ENCODE assay signal across 8 cellular contexts in genomic region chr11:7513210-7514098, GRCh38. TPM values are rescaled to one million over a fixed set of nuclear protein-coding genes. Genes with fewer than 3 reads are reported as not detected.
DNase-seq lines count a peak whose midpoint lies in the region; ATAC-seq lines count a peak whose summit lies in the region.

Gene PPFIBP2 (plus strand): TSS chr11:7513999. CDS start chr11:7549476, 35,477 bp downstream.

- peak within 1 kb of the TSS; percentile 38 for H3K27ac ChIP-seq in ectodermal cell (ENCODE audit: insufficient read depth, low read depth, low read length, poor library complexity, severe bottlenecking)

- CTCF ChIA-PET in activated CD4-positive, alpha-beta memory T cell treated with anti-CD3 and anti-CD28 coated beads, Interleukin-2, amount 10 ng/mL, durations not matched to agents 7 days and 5 days (lab: Charles Lee), result interaction anchor here (0.6 to 4.2 kb wide), 35 partner anchors 11 to 415 kb away, joined by 3 to 46 read pairs (median 4); no protein-coding TSS in a partner anchor

- peaks cover 23% of the 10 kb centered on the region for H3K27me3 Mint-ChIP-seq in activated CD4-positive, alpha-beta memory T cell treated with anti-CD3 and anti-CD28 coated beads, Interleukin-2, amount 10 ng/mL, durations not matched to agents 7 days and 5 days

- peak within 1 kb of the TSS; percentile 89 for H3K4me3 Mint-ChIP-seq in activated CD4-positive, alpha-beta memory T cell treated with anti-CD3 and anti-CD28 coated beads, Interleukin-2, amount 10 ng/mL, durations not matched to agents 7 days and 5 days

- POLR2A ChIA-PET in activated CD4-positive, alpha-beta memory T cell treated with anti-CD3 and anti-CD28 coated beads, Interleukin-2, amount 10 ng/mL, durations not matched to agents 7 days and 5 days (lab: Charles Lee), result interaction anchor here (0.7 to 1.5 kb wide), 8 partner anchors 12 to 178 kb away, joined by 3 to 6 read pairs (median 3); no protein-coding TSS in a partner anchor

- H3K9me3 Mint-ChIP-seq in activated CD4-positive, alpha-beta memory T cell treated with anti-CD3 and anti-CD28 coated beads, Interleukin-2, amount 10 ng/mL, durations not matched to agents 7 days and 5 days, result no peaks in the 10 kb centered on the region

- peak; percentile 95 for DNase-seq in AG08395 (ENCODE audit: low spot score)
- DNase-seq in NCI-H510A (lab: John Stamatoyannopoulos, UW), result peak; percentile 45
- peak; percentile 86 for DNase-seq in activated CD4-positive, alpha-beta memory T cell treated with anti-CD3 and anti-CD28 coated beads, Interleukin-2, amount 10 ng/mL, durations not matched to agents 7 days and 5 days
- peak; percentile 65 to 69 for DNase-seq in lung microvascular endothelial cell (ENCODE audit: low read depth in 2 of 2)
- DNase-seq in stimulated activated CD4-positive, alpha-beta T cell treated with anti-CD3 and anti-CD28 coated beads, TNF-alpha, amount 100 ng/mL, for 4 hours (ENCODE audit: low read depth in 3 of 3), result peak; percentile 65 to 80 (median 75)

- peak within 1 kb of the TSS; percentile 84 for H3K4me3 ChIP-seq in ectodermal cell (ENCODE audit: insufficient read depth, low read depth, low read length)

- peaks cover 34% of the 10 kb centered on the region for H3K4me1 Mint-ChIP-seq in activated CD4-positive, alpha-beta memory T cell treated with anti-CD3 and anti-CD28 coated beads, Interleukin-2, amount 10 ng/mL, durations not matched to agents 7 days and 5 days

- no peaks in the 10 kb centered on the region for H3K36me3 ChIP-seq in ectodermal cell (ENCODE audit: control insufficient read depth, insufficient read depth, low read length)

- H3K27me3 ChIP-seq in ectodermal cell (ENCODE audit: control insufficient read depth, insufficient read depth, low read length, poor library complexity, severe bottlenecking), result peaks cover 24% of the 10 kb centered on the region

- H3K9me3 ChIP-seq in ectodermal cell (ENCODE audit: control insufficient read depth, low read length), result no peaks in the 10 kb centered on the region

- ATAC-seq in GM18858 (IDR thresholded peaks at IDR 0.05; ENCODE audit: unreplicated experiment) (peak; percentile 35), HG03064 (IDR thresholded peaks at IDR 0.05; ENCODE audit: low read depth, unreplicated experiment) (peak; percentile 60)

- peaks cover 5% of the 10 kb centered on the region for H3K4me1 ChIP-seq in ectodermal cell (ENCODE audit: control insufficient read depth, insufficient read depth, low read length)

- 1% methylated on average over 80 of the region's 80 CpGs for WGBS in ectodermal cell, 2 experiments

- peak within 1 kb of the TSS; percentile 87 for H3K27ac Mint-ChIP-seq in activated CD4-positive, alpha-beta memory T cell treated with anti-CD3 and anti-CD28 coated beads, Interleukin-2, amount 10 ng/mL, durations not matched to agents 7 days and 5 days

- peaks cover 4% of the 10 kb centered on the region for H3K36me3 Mint-ChIP-seq in activated CD4-positive, alpha-beta memory T cell treated with anti-CD3 and anti-CD28 coated beads, Interleukin-2, amount 10 ng/mL, durations not matched to agents 7 days and 5 days (ENCODE audit: low read depth)

RNA-seq across cellular contexts. Expression of gene PPFIBP2, which starts in this region (rescaled TPM):
- 10 to 100 TPM; 21.9 to 24.7 TPM for total RNA-seq in activated CD4-positive, alpha-beta memory T cell treated with anti-CD3 and anti-CD28 coated beads, Interleukin-2, amount 10 ng/mL, durations not matched to agents 7 days and 5 days
- polyA plus RNA-seq in ectodermal cell (2013, experiment 1 of 4), result 7.6 TPM
- polyA plus RNA-seq in ectodermal cell (2013, experiment 2 of 4), result 6.6 TPM
- 5.4 TPM for polyA plus RNA-seq in ectodermal cell (2013, experiment 3 of 4)
- polyA plus RNA-seq in ectodermal cell (2013, experiment 4 of 4), result 6.4 TPM
- 2.0 and 5.2 TPM in 2 replicates for total RNA-seq in lung microvascular endothelial cell

Comparison
In these comparisons a context has a peak if more than half of its experiments do, and no peak if none do; other contexts are left out.
1. Peak in every context shown above with its lines: DNase-seq, ATAC-seq, H3K4me3 ChIP-seq and H3K27ac ChIP-seq.
2. DNase-seq: peak in every context shown above with its lines; median percentile 95 in AG08395; 86 in activated CD4-positive, alpha-beta memory T cell treated with anti-CD3 and anti-CD28 coated beads, Interleukin-2, amount 10 ng/mL, durations not matched to agents 7 days and 5 days; 75 in stimulated activated CD4-positive, alpha-beta T cell treated with anti-CD3 and anti-CD28 coated beads, TNF-alpha, amount 100 ng/mL, for 4 hours; 67 in lung microvascular endothelial cell; 45 in NCI-H510A.